23 cellular contexts compared by ENCODE assay signal in genomic region chr11:60934790-60935605, GRCh38. TPM values are rescaled to one million over a fixed set of nuclear protein-coding genes. Genes with fewer than 3 reads are reported as not detected.
"Had no signal": no experiment of that assay in that cellular context is flagged by ENCODE, and none has a peak within 500 bp of the region (broad histone marks: within the 10 kb centered on the region; RNA-seq: fewer than 3 reads in every experiment).

No MANE protein-coding gene starts in this region.

- H3K4me3 Mint-ChIP-seq: activated CD4-positive, alpha-beta memory T cell treated with anti-CD3 and anti-CD28 coated beads for 36 hours; activated naive CD4-positive, alpha-beta T cell treated with anti-CD3 and anti-CD28 coated beads for 36 hours; activated naive CD8-positive, alpha-beta T cell treated with anti-CD3 and anti-CD28 coated beads, Interleukin-2, amount 50 U/mL, for 24 hours; central memory CD8-positive, alpha-beta T cell; mesothelial cell of epicardium had no signal

- H3K27me3 ChIP-seq: brain microvascular endothelial cell, colonic mucosa, foreskin keratinocyte, right atrium auricular region had no signal

- H3K9me3 Mint-ChIP-seq: activated CD4-positive, alpha-beta memory T cell treated with anti-CD3 and anti-CD28 coated beads for 36 hours; activated naive CD4-positive, alpha-beta T cell treated with anti-CD3 and anti-CD28 coated beads for 36 hours; activated naive CD8-positive, alpha-beta T cell treated with anti-CD3 and anti-CD28 coated beads, Interleukin-2, amount 50 U/mL, for 24 hours; activated T-helper 2 cell treated with anti-CD3 and anti-CD28 coated beads, Interferon-gamma antibody, Interleukin-2, Interleukin-4, amounts not matched to agents 10 μg/mL and 5 μg/mL and 100 μg/mL, durations not matched to agents 14 hours and 24 hours and 36 hours; central memory CD8-positive, alpha-beta T cell; mesothelial cell of epicardium had no signal

- H3K36me3 Mint-ChIP-seq: activated CD4-positive, alpha-beta memory T cell treated with anti-CD3 and anti-CD28 coated beads for 36 hours had no signal

- H3K4me3 ChIP-seq: colonic mucosa, lower lobe of right lung, prostate gland, right atrium auricular region, skin epidermis had no signal

- H3K27ac Mint-ChIP-seq: activated CD4-positive, alpha-beta memory T cell treated with anti-CD3 and anti-CD28 coated beads for 36 hours; activated naive CD4-positive, alpha-beta T cell treated with anti-CD3 and anti-CD28 coated beads for 36 hours; activated naive CD8-positive, alpha-beta T cell treated with anti-CD3 and anti-CD28 coated beads, Interleukin-2, amount 50 U/mL, for 24 hours; activated T-helper 2 cell treated with anti-CD3 and anti-CD28 coated beads, Interferon-gamma antibody, Interleukin-2, Interleukin-4, amounts not matched to agents 10 μg/mL and 5 μg/mL and 100 μg/mL, durations not matched to agents 14 hours and 24 hours and 36 hours; mesothelial cell of epicardium had no signal

- H3K9me3 ChIP-seq: colonic mucosa, lower lobe of right lung, prostate gland, right atrium auricular region had no signal

- DNase-seq: activated CD4-positive, alpha-beta memory T cell treated with anti-CD3 and anti-CD28 coated beads for 36 hours; activated CD4-positive, alpha-beta T cell treated with anti-CD3 and anti-CD28 coated beads for 4 hours; activated naive CD4-positive, alpha-beta T cell treated with anti-CD3 and anti-CD28 coated beads for 36 hours; activated naive CD8-positive, alpha-beta T cell treated with anti-CD3 and anti-CD28 coated beads, Interleukin-2, amount 50 U/mL, for 24 hours; activated T-cell treated with anti-CD3 and anti-CD28 coated beads for 4 hours; anterior cingulate cortex; brain microvascular endothelial cell; colonic mucosa; foreskin keratinocyte; hypothalamus; islet precursor cell; left colon; lower lobe of right lung; stimulated activated CD4-positive, alpha-beta T cell treated with anti-CD3 and anti-CD28 coated beads, Interleukin-4, amount 100 ng/mL, for 1 hour had no signal

- H3K27ac ChIP-seq: brain microvascular endothelial cell, colonic mucosa, foreskin keratinocyte, lower lobe of right lung, prostate gland, right atrium auricular region had no signal

- H3K4me1 ChIP-seq: colonic mucosa, foreskin keratinocyte, prostate gland had no signal

- H3K36me3 ChIP-seq: colonic mucosa, prostate gland had no signal

- H3K4me1 Mint-ChIP-seq: activated naive CD8-positive, alpha-beta T cell treated with anti-CD3 and anti-CD28 coated beads, Interleukin-2, amount 50 U/mL, for 24 hours; central memory CD8-positive, alpha-beta T cell had no signal

- ATAC-seq: activated naive CD8-positive, alpha-beta T cell treated with anti-CD3 and anti-CD28 coated beads, Interleukin-2, amount 50 U/mL, for 24 hours; left colon; lower lobe of right lung had no signal

RNA-seq across cellular contexts. Expression of gene SLC15A3, which starts 17.0 kb away (rescaled TPM):
- polyA plus RNA-seq: neural cell had no signal

RNA-seq across cellular contexts. Expression of gene CD6, which starts 36.5 kb away (rescaled TPM):
- total RNA-seq: fibroblast of lung, osteocyte had no signal
- polyA plus RNA-seq: fibroblast of lung, neural cell had no signal
